In the genomic region with DNA sequence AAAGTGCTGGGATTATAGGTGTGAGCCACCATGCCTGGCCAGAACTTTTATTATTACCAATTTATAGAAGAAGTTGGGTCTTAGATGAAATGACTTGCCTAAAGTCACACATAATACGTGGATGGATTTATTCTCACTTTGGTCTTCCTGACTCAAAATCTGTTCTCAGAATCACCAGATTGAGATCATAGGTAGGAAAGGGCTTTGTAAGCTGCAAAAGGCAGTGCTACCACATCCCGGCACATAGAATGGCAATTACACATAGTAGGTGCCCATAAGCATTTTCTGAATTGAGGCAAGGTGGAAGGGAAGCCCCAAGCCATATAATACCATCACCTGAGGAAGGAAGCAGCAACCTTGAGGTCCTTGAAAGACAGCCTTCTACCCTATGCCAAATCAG, we compare ENCODE assay signal across 27 cellular contexts.
"Had no signal": no experiment of that assay in that cellular context is flagged by ENCODE, and none has a peak within 500 bp of the region (broad histone marks: within the 10 kb centered on the region; RNA-seq: fewer than 3 reads in every experiment).

No MANE protein-coding gene starts in this region.

- H3K4me3 Mint-ChIP-seq: dendritic cell treated with granulocyte-macrophage colony-stimulating factor and Interleukin-4, amounts not matched to agents 40 ng/mL and 50 ng/mL, for 4 days; endodermal cell; immature natural killer cell; memory B cell; natural killer cell; type B pancreatic cell had no signal

- ATAC-seq: esophagus mucosa, gastroesophageal sphincter, left colon, natural killer cell, psoas muscle, right lobe of liver had no signal

- H3K9me3 Mint-ChIP-seq: dendritic cell treated with granulocyte-macrophage colony-stimulating factor and Interleukin-4, amounts not matched to agents 40 ng/mL and 50 ng/mL, for 4 days; immature natural killer cell; memory B cell; natural killer cell; type B pancreatic cell had no signal

- H3K27ac Mint-ChIP-seq: dendritic cell treated with granulocyte-macrophage colony-stimulating factor and Interleukin-4, amounts not matched to agents 40 ng/mL and 50 ng/mL, for 4 days; endodermal cell; immature natural killer cell; memory B cell; natural killer cell; type B pancreatic cell had no signal

- H3K27me3 Mint-ChIP-seq: memory B cell, type B pancreatic cell had no signal

- H3K36me3 Mint-ChIP-seq: natural killer cell, type B pancreatic cell had no signal

- DNase-seq: colonic mucosa; effector CD8-positive, alpha-beta T cell; endodermal cell; foreskin fibroblast; hypothalamus; immature natural killer cell; islet precursor cell; kidney glomerular epithelial cell; left colon; natural killer cell; occipital lobe; ovary; posterior cingulate gyrus; psoas muscle; right lobe of liver; small intestine; stimulated activated CD4-positive, alpha-beta T cell treated with anti-CD3 and anti-CD28 coated beads, Interleukin-15, amount 100 ng/mL, for 24 hours; stimulated activated CD4-positive, alpha-beta T cell treated with anti-CD3 and anti-CD28 coated beads, Interleukin-2, amount 100 ng/mL, for 48 hours; stimulated activated naive CD4-positive, alpha-beta T cell; substantia nigra; testis; tibial artery had no signal
